ENCODE assay signal across 8 cellular contexts in the genomic region with DNA sequence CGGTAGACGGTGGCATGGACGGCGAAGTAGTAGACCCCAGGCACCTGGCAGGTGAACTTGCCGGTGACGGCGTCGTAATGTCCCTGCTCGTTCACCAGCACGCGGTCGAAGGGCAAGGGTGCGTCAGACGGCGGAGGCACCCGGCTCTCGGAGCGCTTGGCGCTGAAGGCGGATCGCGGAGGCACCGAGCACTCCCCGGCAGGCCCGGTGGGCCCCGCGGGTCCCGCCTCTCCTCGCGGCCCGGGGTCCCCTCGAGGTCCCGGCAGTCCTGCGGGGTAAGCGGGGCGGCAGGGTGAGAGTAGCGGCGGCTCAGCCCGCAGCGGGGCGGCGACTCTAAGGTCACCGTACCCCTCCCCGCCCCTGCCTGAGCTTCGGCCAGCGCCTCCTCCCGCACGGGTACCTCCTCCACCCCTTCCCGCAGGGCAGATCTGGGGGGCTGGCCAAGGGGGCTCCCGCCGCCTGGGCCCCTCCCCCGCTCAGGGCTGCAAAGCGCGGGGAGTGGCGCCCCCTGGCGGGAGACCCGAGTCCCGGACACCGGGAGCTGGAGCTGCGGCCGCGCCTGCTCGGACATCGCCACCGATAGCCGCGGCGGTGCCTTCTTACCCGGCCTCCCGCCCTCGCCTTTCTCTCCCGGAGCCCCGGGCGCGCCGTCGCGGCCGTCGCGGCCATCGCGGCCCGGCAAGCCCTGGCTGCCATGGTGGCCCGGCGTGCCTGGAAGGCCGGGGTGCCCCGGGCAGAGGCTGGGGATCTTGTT. TPM values are rescaled to one million over a fixed set of nuclear protein-coding genes. Genes with fewer than 3 reads are reported as not detected.
A peak's percentile ranks its signal among the peaks of the same experiment; 100 is the strongest.
DNase-seq lines count a peak whose midpoint lies in the region; ATAC-seq and TF ChIP-seq lines count a peak whose summit lies in the region.

No MANE protein-coding gene starts in this region.

- CTCF ChIA-PET in Calu3 (lab: Charles Lee), result interaction anchor here (0.6 to 2.7 kb wide), 7 partner anchors 24 to 272 kb away, joined by 3 to 9 read pairs (median 3); a partner anchor contains a TSS

- H3K36me3 Mint-ChIP-seq in Calu3 (ENCODE audit: insufficient read depth, unreplicated experiment), result peaks cover 25% of the 10 kb centered on the region

- BruUV-seq in Calu3 (replicated peaks; lab: Mats Ljungman, UMichigan), result no TSS peak

- peak; percentile 75 to 79 for ATAC-seq in left cardiac atrium
- ATAC-seq in HG03520 (IDR thresholded peaks at IDR 0.05; ENCODE audit: unreplicated experiment), result no peak
- ATAC-seq in GM18498 (IDR thresholded peaks at IDR 0.05; ENCODE audit: unreplicated experiment), result no peak

- intact Hi-C loops in Calu3 (cut with micrococcal nuclease; ENCODE audit: unreplicated experiment) (no loop called here), left cardiac atrium (cut with DNase I) (loop anchor here in 1 of 2 donors (5.0 kb wide), 1 partner anchor 33 kb away; no protein-coding TSS in a partner anchor), posterior cingulate gyrus (cut with DNase I) (loop anchor here (5.0 kb wide), 2 partner anchors 33 to 43 kb away; a partner anchor contains a TSS)

- H3K4me3 Mint-ChIP-seq in Calu3 (ENCODE audit: low read depth, unreplicated experiment), result peak overlapping the region; percentile 54

- H3K4me1 Mint-ChIP-seq in Calu3 (ENCODE audit: low read depth, unreplicated experiment), result peaks cover 8% of the 10 kb centered on the region

- TF ChIP-seq CTCF in Calu3 (IDR thresholded peaks at IDR 0.05; ENCODE audit: unreplicated experiment), result peak; percentile 84

- H3K27ac Mint-ChIP-seq in Calu3 (ENCODE audit: unreplicated experiment), result no peak overlapping the region

- peaks cover 41% of the 10 kb centered on the region for H3K27me3 Mint-ChIP-seq in Calu3 (ENCODE audit: unreplicated experiment)

- DNase-seq in Calu3 (peak; percentile 71), LHCN-M2 (ENCODE audit: low read depth) (peak; percentile 52), amygdala (lab: John Stamatoyannopoulos, UW) (peak in 33 of 56 donors; percentile 41 to 86 (median 61)), left cardiac atrium (peak; percentile 85), posterior cingulate gyrus (peak in 7 of 10 donors; percentile 71 to 96 (median 78)), AML-193 (lab: John Stamatoyannopoulos, UW) (no peak)

- no peaks in the 10 kb centered on the region for H3K9me3 Mint-ChIP-seq in Calu3 (ENCODE audit: low read depth, unreplicated experiment)

RNA-seq across cellular contexts. Expression of a gene that starts 0.9 kb away (rescaled TPM):
- total RNA-seq in Calu3 (2022), result not detected in 2 replicates
- total RNA-seq in LHCN-M2 (2014; rRNA removed), result 9.1 and 9.9 TPM in 2 replicates
- polyA plus RNA-seq in LHCN-M2 (2012), result 25.0 TPM
- total RNA-seq in left cardiac atrium, result 10 to 100 TPM; 25.1 to 39.9 TPM

RNA-seq across cellular contexts. Expression of a gene that starts 5.4 kb away (rescaled TPM):
- total RNA-seq in Calu3 (2022) (31.8 and 35.0 TPM in 2 replicates), LHCN-M2 (2014; rRNA removed) (7.3 and 9.3 TPM in 2 replicates), left cardiac atrium (10 to 100 TPM; 13.2 to 14.1 TPM)
- polyA plus RNA-seq in LHCN-M2 (2012), result 28.8 TPM

RNA-seq across cellular contexts. Expression of a gene that starts 6.7 kb away (rescaled TPM):
- total RNA-seq in Calu3 (2022), result not detected in 2 replicates
- total RNA-seq in LHCN-M2 (2014; rRNA removed), result not detected in 2 replicates
- 0.02 TPM for polyA plus RNA-seq in LHCN-M2 (2012)
- not detected for total RNA-seq in left cardiac atrium

RNA-seq across cellular contexts. Expression of a gene that starts 22.8 kb away (rescaled TPM):
- total RNA-seq in Calu3 (2022), result 11.1 and 25.1 TPM in 2 replicates
- 11.0 and 29.5 TPM in 2 replicates for total RNA-seq in LHCN-M2 (2014; rRNA removed)
- polyA plus RNA-seq in LHCN-M2 (2012), result 11.0 TPM
- total RNA-seq in left cardiac atrium, result 100 to 1,000 TPM; 144 to 230 TPM

RNA-seq across cellular contexts. Expression of a gene that starts 41.7 kb away (rescaled TPM):
- total RNA-seq in Calu3 (2022) (1.1 TPM in 2 replicates), LHCN-M2 (2014; rRNA removed) (1.7 and 4.0 TPM in 2 replicates), left cardiac atrium (10 to 100 TPM; 65.8 to 68.8 TPM)
- 4.8 TPM for polyA plus RNA-seq in LHCN-M2 (2012)

Comparison
In these comparisons a context has a peak if more than half of its experiments do, and no peak if none do; other contexts are left out.
1. DNase-seq: peak in Calu3 (single experiment), LHCN-M2 (single experiment), amygdala (33 of 56), left cardiac atrium (single experiment) and posterior cingulate gyrus (7 of 10); none in AML-193 (0 of 2).
2. ATAC-seq: peak in left cardiac atrium (2 of 2); none in HG03520 (single experiment) and GM18498 (single experiment).